Comparison of ENCODE assay signal across 22 cellular contexts in genomic region chr6:87636313-87636712, GRCh38. TPM values are rescaled to one million over a fixed set of nuclear protein-coding genes. Genes with fewer than 3 reads are reported as not detected.
A peak's percentile ranks its signal among the peaks of the same experiment; 100 is the strongest.
DNase-seq lines count a peak whose midpoint lies in the region; ATAC-seq, FAIRE-seq and TF ChIP-seq lines count a peak whose summit lies in the region.
"Had no signal": no experiment of that assay in that cellular context is flagged by ENCODE, and none has a peak within 500 bp of the region (broad histone marks: within the 10 kb centered on the region; RNA-seq: fewer than 3 reads in every experiment).

No MANE protein-coding gene starts in this region.

- H3K9me3 ChIP-seq in DOHH2 (ENCODE audit: control insufficient read depth, insufficient read depth, low read length): no peaks in the 10 kb centered on the region
- H3K9me3 ChIP-seq: SJSA1 had no signal

- no peaks in the 10 kb centered on the region for H4K20me1 ChIP-seq in DOHH2 (ENCODE audit: control insufficient read depth, insufficient read depth, low read depth, low read length)

- no peaks in the 10 kb centered on the region for H3K27me3 ChIP-seq in DOHH2 (ENCODE audit: control insufficient read depth, low read length)
- H3K27me3 ChIP-seq: SJSA1 had no signal

- H3K27ac ChIP-seq in DOHH2 (ENCODE audit: low read depth, low read length): no peak overlapping the region
- H3K27ac ChIP-seq: HL-60, PC-9, SJSA1 had no signal

- peak; percentile 46 for FAIRE-seq in GM12892 (lab: Jason Lieb, UNC)
- FAIRE-seq: G401.6, GM12891, H1 had no signal

- TF ChIP-seq CTCF in DOHH2 (IDR thresholded peaks at IDR 0.05; ENCODE audit: low read depth, low read length, poor library complexity, severe bottlenecking): no peak

- DNase-seq in GM12892 (ENCODE audit: insufficient read length) (no peak), cerebellar cortex (ENCODE audit: low spot score) (peak; percentile 14), Kasumi-1 (lab: John Stamatoyannopoulos, UW) (no peak), DMS 273 treated with DMSO at 0.1 percent for 48 hours (lab: John Stamatoyannopoulos, UW) (no peak)
- DNase-seq: HCEC 1CT, MV-4-11, NCI-H1105 treated with DMSO at 0.1 percent for 48 hours, NCI-H146, NCI-H1930, NCI-H2107, NCI-H82, PC-9, Right ventricle myocardium superior, T-helper 2 cell had no signal

- peaks cover 44% of the 10 kb centered on the region for H3K36me3 ChIP-seq in DOHH2 (ENCODE audit: control insufficient read depth, low read length)

- TF ChIP-seq POLR2A in GM12892 (IDR thresholded peaks at IDR 0.05; ENCODE audit: low read depth, low read length): no peak

- H3K4me1 ChIP-seq in DOHH2 (ENCODE audit: control insufficient read depth, low read length): peaks cover 8% of the 10 kb centered on the region
- H3K4me1 ChIP-seq: SJSA1 had no signal

- peak; percentile 56 for ATAC-seq in HG02642 (IDR thresholded peaks at IDR 0.05; ENCODE audit: poor library complexity, unreplicated experiment)
- no peak for ATAC-seq in HG03469 (IDR thresholded peaks at IDR 0.05; ENCODE audit: unreplicated experiment)

- no peaks in the 10 kb centered on the region for H3K9me2 ChIP-seq in DOHH2 (replicated peaks; ENCODE audit: control insufficient read depth, low read length)

- H3K4me3 ChIP-seq in DOHH2 (ENCODE audit: low read length): no peak overlapping the region
- H3K4me3 ChIP-seq: PC-9, SJSA1 had no signal

- H3F3A ChIP-seq in DOHH2 (ENCODE audit: control insufficient read depth, insufficient read depth): no peaks in the 10 kb centered on the region

- H3K4me2 ChIP-seq in DOHH2 (ENCODE audit: low read length): peak overlapping the region; percentile 1; the same call in 1 of the 2 replicates
- H3K4me2 ChIP-seq: PC-9 had no signal

- no peaks in the 10 kb centered on the region for H3K79me2 ChIP-seq in DOHH2 (ENCODE audit: control insufficient read depth, low read length)

RNA-seq across cellular contexts. Expression of gene ORC3, which starts 46.4 kb away (rescaled TPM):
- polyA plus RNA-seq in GM12892 (2012; ENCODE audit: missing spikeins): 35.1 TPM

RNA-seq across cellular contexts. Expression of gene RARS2, which starts 46.5 kb away (rescaled TPM):
- 29.9 TPM for polyA plus RNA-seq in GM12892 (2012; ENCODE audit: missing spikeins)
